1 cellular context compared by ENCODE assay signal in the genomic region with DNA sequence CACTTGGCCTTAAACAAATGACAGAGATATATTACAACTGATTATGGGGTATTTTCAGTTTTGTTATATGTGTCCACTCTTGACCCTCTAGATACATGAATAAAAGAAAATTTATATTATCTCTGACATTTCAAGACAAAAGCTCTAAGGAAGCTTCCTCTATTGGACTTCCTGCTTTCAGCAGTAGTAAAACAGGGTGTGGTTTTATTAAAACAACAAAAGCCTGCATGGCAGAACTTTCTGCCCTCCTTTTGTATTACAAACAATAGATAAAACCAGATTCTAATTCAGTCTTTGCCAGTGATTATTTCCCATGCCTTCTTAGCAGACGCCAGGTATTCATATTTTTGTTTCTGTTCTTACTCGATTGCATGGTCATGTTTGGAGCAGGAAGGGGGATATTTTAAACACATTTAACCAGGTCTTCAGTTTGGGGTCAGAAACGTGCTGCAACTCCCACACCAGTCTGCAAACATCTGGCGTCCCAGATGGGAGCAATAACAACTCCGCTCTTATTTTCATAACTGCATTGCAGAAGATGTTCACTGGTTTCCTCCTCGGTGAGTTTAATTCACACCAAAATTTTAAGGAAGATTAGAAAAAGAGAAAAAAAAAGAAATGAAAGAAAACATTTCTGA.
TF ChIP-seq lines count a peak whose summit lies in the region.

No MANE protein-coding gene starts in this region.

TF ChIP-seq in GM23338, 12 proteins besides CTCF, POLR2A, EP300 and RAD21:
- TF ChIP-seq ZNF462 (CRISPR knock-in tag; IDR thresholded peaks at IDR 0.05) (no peak), NANOG (IDR thresholded peaks at IDR 0.05; ENCODE audit: borderline replicate concordance) (no peak), ZNF331 (CRISPR knock-in tag; IDR thresholded peaks at IDR 0.05; ENCODE audit: low read depth) (no peak), JUNB (IDR thresholded peaks at IDR 0.05; ENCODE audit: unreplicated experiment) (no peak), ZNF114 (CRISPR knock-in tag; IDR thresholded peaks at IDR 0.05) (no peak), ETS1 (IDR thresholded peaks at IDR 0.05) (no peak), POLR2AphosphoS5 (IDR thresholded peaks at IDR 0.05; ENCODE audit: low read depth) (no peak), EZH2 (IDR thresholded peaks at IDR 0.05; ENCODE audit: low read depth, unreplicated experiment) (no peak), STAT1 (IDR thresholded peaks at IDR 0.05; ENCODE audit: unreplicated experiment) (no peak), CREB1 (CRISPR knock-in tag; IDR thresholded peaks at IDR 0.05; ENCODE audit: low read depth) (no peak), EZH2phosphoT487 (IDR thresholded peaks at IDR 0.05; ENCODE audit: unreplicated experiment) (no peak)
- TF ChIP-seq, protein P1, sequence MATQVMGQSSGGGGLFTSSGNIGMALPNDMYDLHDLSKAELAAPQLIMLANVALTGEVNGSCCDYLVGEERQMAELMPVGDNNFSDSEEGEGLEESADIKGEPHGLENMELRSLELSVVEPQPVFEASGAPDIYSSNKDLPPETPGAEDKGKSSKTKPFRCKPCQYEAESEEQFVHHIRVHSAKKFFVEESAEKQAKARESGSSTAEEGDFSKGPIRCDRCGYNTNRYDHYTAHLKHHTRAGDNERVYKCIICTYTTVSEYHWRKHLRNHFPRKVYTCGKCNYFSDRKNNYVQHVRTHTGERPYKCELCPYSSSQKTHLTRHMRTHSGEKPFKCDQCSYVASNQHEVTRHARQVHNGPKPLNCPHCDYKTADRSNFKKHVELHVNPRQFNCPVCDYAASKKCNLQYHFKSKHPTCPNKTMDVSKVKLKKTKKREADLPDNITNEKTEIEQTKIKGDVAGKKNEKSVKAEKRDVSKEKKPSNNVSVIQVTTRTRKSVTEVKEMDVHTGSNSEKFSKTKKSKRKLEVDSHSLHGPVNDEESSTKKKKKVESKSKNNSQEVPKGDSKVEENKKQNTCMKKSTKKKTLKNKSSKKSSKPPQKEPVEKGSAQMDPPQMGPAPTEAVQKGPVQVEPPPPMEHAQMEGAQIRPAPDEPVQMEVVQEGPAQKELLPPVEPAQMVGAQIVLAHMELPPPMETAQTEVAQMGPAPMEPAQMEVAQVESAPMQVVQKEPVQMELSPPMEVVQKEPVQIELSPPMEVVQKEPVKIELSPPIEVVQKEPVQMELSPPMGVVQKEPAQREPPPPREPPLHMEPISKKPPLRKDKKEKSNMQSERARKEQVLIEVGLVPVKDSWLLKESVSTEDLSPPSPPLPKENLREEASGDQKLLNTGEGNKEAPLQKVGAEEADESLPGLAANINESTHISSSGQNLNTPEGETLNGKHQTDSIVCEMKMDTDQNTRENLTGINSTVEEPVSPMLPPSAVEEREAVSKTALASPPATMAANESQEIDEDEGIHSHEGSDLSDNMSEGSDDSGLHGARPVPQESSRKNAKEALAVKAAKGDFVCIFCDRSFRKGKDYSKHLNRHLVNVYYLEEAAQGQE (IDR thresholded peaks at IDR 0.05; ENCODE audit: unreplicated experiment): no peak
